In genomic region chr5:143560378-143560777, GRCh38 we compare ENCODE assay signal across 16 cellular contexts.
"Had no signal": no experiment of that assay in that cellular context is flagged by ENCODE, and none has a peak within 500 bp of the region (broad histone marks: within the 10 kb centered on the region; RNA-seq: fewer than 3 reads in every experiment).

No MANE protein-coding gene starts in this region.

- DNase-seq: activated CD4-positive, alpha-beta memory T cell treated with anti-CD3 and anti-CD28 coated beads for 36 hours; activated CD4-positive, alpha-beta T cell treated with anti-CD3 and anti-CD28 coated beads, Interleukin-2, amount 10 ng/mL, durations not matched to agents 7 days and 5 days; activated CD4-positive, CD25-positive, alpha-beta regulatory T cell; activated CD8-positive, alpha-beta memory T cell treated with anti-CD3 and anti-CD28 coated beads for 24 hours; activated effector memory CD4-positive, alpha-beta T cell treated with anti-CD3 and anti-CD28 coated beads, Interleukin-2, amount 50 U/mL, for 16 hours; activated naive CD4-positive, alpha-beta T cell treated with anti-CD3 and anti-CD28 coated beads for 36 hours; activated T-cell treated with anti-CD3 and anti-CD28 coated beads, Interleukin-2, amount 50 U/mL, for 4 hours; MM.1S; NCI-H1105; NCI-H1436 treated with DMSO at 0.1 percent for 48 hours; NCI-H187; NCI-H446 treated with DMSO at 0.1 percent for 48 hours; NCI-H524 treated with DMSO at 0.1 percent for 48 hours; SIG-M5; T-helper 17 cell; T-helper 9 cell had no signal

- ATAC-seq: activated T-cell treated with anti-CD3 and anti-CD28 coated beads, Interleukin-2, amount 50 U/mL, for 4 hours; T-helper 17 cell had no signal
